ENCODE assay signal across 10 cellular contexts in the genomic region with DNA sequence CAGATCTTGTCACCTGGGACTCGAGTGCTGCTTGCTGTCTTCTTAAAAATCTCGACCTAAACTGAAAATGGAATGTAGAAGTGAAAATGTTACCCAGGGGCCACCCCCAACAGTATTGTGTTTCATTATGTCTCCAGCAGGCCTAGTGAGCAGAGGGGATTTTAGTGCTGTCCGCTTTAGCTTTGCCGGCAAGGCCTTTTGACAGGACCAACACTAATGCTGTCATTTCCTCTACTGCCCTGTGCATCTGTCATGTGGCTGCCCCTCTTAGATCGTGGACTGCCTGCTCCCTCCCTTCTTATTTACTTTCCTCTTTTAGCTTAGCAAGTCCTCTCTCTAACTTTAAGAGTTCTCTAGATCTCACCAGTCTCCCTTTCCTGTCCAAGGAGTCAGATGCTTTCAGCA.
A peak's percentile ranks its signal among the peaks of the same experiment; 100 is the strongest.
DNase-seq lines count a peak whose midpoint lies in the region; ATAC-seq and TF ChIP-seq lines count a peak whose summit lies in the region.
"Had no signal": no experiment of that assay in that cellular context is flagged by ENCODE, and none has a peak within 500 bp of the region (broad histone marks: within the 10 kb centered on the region; RNA-seq: fewer than 3 reads in every experiment).

No MANE protein-coding gene starts in this region.

- H3K36me3 Mint-ChIP-seq in effector memory CD8-positive, alpha-beta T cell (ENCODE audit: insufficient read depth): no peaks in the 10 kb centered on the region

- H4K20me1 ChIP-seq in hepatocyte (ENCODE audit: insufficient read depth, poor library complexity, severe bottlenecking): no peaks in the 10 kb centered on the region

- no peak overlapping the region for H3K27ac Mint-ChIP-seq in effector memory CD8-positive, alpha-beta T cell

- H2AFZ ChIP-seq in hepatocyte: no peak overlapping the region

- no peaks in the 10 kb centered on the region for H3K9me3 ChIP-seq in hepatocyte (ENCODE audit: low read depth)

- peak; percentile 99 for ATAC-seq in GM18499 (IDR thresholded peaks at IDR 0.05; ENCODE audit: insufficient read depth, unreplicated experiment)
- peak; percentile 100 for ATAC-seq in GM21423 (IDR thresholded peaks at IDR 0.05; ENCODE audit: unreplicated experiment)
- ATAC-seq in HG03280 (IDR thresholded peaks at IDR 0.05; ENCODE audit: unreplicated experiment): peak; percentile 99
- peak; percentile 24 for ATAC-seq in effector memory CD8-positive, alpha-beta T cell (replicated peaks)
- ATAC-seq in left colon: no peak

- H3K27ac ChIP-seq in hepatocyte: no peak overlapping the region
- H3K27ac ChIP-seq: brain microvascular endothelial cell had no signal

- H3K27me3 ChIP-seq in hepatocyte: no peaks in the 10 kb centered on the region
- H3K27me3 ChIP-seq: brain microvascular endothelial cell had no signal

- H3K79me2 ChIP-seq in hepatocyte: no peaks in the 10 kb centered on the region

- H3K4me3 Mint-ChIP-seq in effector memory CD8-positive, alpha-beta T cell: no peak overlapping the region

- no peak overlapping the region for H3K4me3 ChIP-seq in hepatocyte

- H3K36me3 ChIP-seq in hepatocyte (replicated peaks; ENCODE audit: insufficient read depth, low read depth): no peaks in the 10 kb centered on the region
- H3K36me3 ChIP-seq: brain microvascular endothelial cell had no signal

- no peaks in the 10 kb centered on the region for H3K4me1 ChIP-seq in hepatocyte (ENCODE audit: insufficient read depth)

- no peaks in the 10 kb centered on the region for H3K9me2 ChIP-seq in hepatocyte (replicated peaks; ENCODE audit: insufficient read depth)

- no peak for TF ChIP-seq CTCF in hepatocyte (IDR thresholded peaks at IDR 0.05; ENCODE audit: poor library complexity)

- no peak for DNase-seq in effector memory CD8-positive, alpha-beta T cell
- no peak for DNase-seq in left colon
- DNase-seq in hepatocyte (ENCODE audit: low spot score): no peak
- DNase-seq in GOT3 (lab: John Stamatoyannopoulos, UW): no peak
- no peak for DNase-seq in activated CD8-positive, alpha-beta memory T cell treated with anti-CD3 and anti-CD28 coated beads, Interleukin-2, amount 50 U/mL, for 4 hours
- DNase-seq: brain microvascular endothelial cell, DND-41 had no signal

- intact Hi-C loops in left colon (cut with DNase I, micrococcal nuclease): no loop called here

- H3K9me3 Mint-ChIP-seq in effector memory CD8-positive, alpha-beta T cell: no peaks in the 10 kb centered on the region

- H3K27me3 Mint-ChIP-seq in effector memory CD8-positive, alpha-beta T cell: no peaks in the 10 kb centered on the region

- 67% methylated on average over 5 of the region's 5 CpGs for WGBS in hepatocyte (ENCODE audit: low lambda C conversion rate, missing lambda C conversion rate)

- no peak overlapping the region for H3K4me2 ChIP-seq in hepatocyte

- H3K4me1 Mint-ChIP-seq in effector memory CD8-positive, alpha-beta T cell (ENCODE audit: low read depth in 2 of 2): peaks cover 0 to 6% of the 10 kb centered on the region in 2 donors
